In genomic region chr14:61346793-61347192, GRCh38 we compare ENCODE assay signal across 15 cellular contexts. TPM values are rescaled to one million over a fixed set of nuclear protein-coding genes. Genes with fewer than 3 reads are reported as not detected.
A peak's percentile ranks its signal among the peaks of the same experiment; 100 is the strongest.
DNase-seq lines count a peak whose midpoint lies in the region; ATAC-seq and TF ChIP-seq lines count a peak whose summit lies in the region.
"Had no signal": no experiment of that assay in that cellular context is flagged by ENCODE, and none has a peak within 500 bp of the region (broad histone marks: within the 10 kb centered on the region; RNA-seq: fewer than 3 reads in every experiment).

No MANE protein-coding gene starts in this region.

- peaks cover 67% of the 10 kb centered on the region for H4K20me1 ChIP-seq in BLaER1

- no peaks in the 10 kb centered on the region for H3K9me3 ChIP-seq in BLaER1
- no peaks in the 10 kb centered on the region for H3K9me3 ChIP-seq in CD4-positive, alpha-beta T cell (ENCODE audit: control insufficient read depth, low read length)

- peak overlapping the region; percentile 83 for H3K4me3 Mint-ChIP-seq in CD4-positive, alpha-beta T cell
- H3K4me3 Mint-ChIP-seq in mesothelial cell of epicardium, result no peak overlapping the region
- H3K4me3 Mint-ChIP-seq: activated B cell treated with CpG ODN at 0.5 μM for 24 hours had no signal

- no peak overlapping the region for H3K9ac ChIP-seq in BLaER1

- no peak overlapping the region for H3K4me3 ChIP-seq in BLaER1

- no peaks in the 10 kb centered on the region for H3K9me3 Mint-ChIP-seq in CD4-positive, alpha-beta T cell
- H3K9me3 Mint-ChIP-seq in activated naive CD4-positive, alpha-beta T cell treated with anti-CD3 and anti-CD28 coated beads, Interleukin-2, amount 50 U/mL, for 72 hours, result peaks cover 7 to 8% of the 10 kb centered on the region in 2 donors
- H3K9me3 Mint-ChIP-seq in mesothelial cell of epicardium, result no peaks in the 10 kb centered on the region
- H3K9me3 Mint-ChIP-seq: activated B cell treated with CpG ODN at 0.5 μM for 24 hours had no signal

- no peak overlapping the region for H3K27ac ChIP-seq in BLaER1
- peak overlapping the region; percentile 67 for H3K27ac ChIP-seq in CD4-positive, alpha-beta T cell (ENCODE audit: low read depth, low read length)
- H3K27ac ChIP-seq: C4-2B had no signal

- CTCF ChIA-PET in CD4-positive, alpha-beta T cell (lab: Charles Lee), result interaction anchor here (1.9 to 2.1 kb wide), 2 partner anchors 10 to 25 kb away, joined by 6 to 7 read pairs; partner anchors contain the start of gene PRKCH

- H3K27me3 ChIP-seq in BLaER1, result 0 out of 2 replicates have a peak, but pooled peaks cover 3% of the 10 kb centered on the region
- no peaks in the 10 kb centered on the region for H3K27me3 ChIP-seq in CD4-positive, alpha-beta T cell (ENCODE audit: control insufficient read depth, insufficient read depth, low read length)

- H3K4me2 ChIP-seq in BLaER1, result peak overlapping the region; percentile 82

- H3K27me3 Mint-ChIP-seq in CD4-positive, alpha-beta T cell, result no peaks in the 10 kb centered on the region
- H3K27me3 Mint-ChIP-seq in mesothelial cell of epicardium (ENCODE audit: low read depth), result no peaks in the 10 kb centered on the region
- H3K27me3 Mint-ChIP-seq: activated B cell treated with CpG ODN at 0.5 μM for 24 hours had no signal

- peaks cover 31% of the 10 kb centered on the region for H3K36me3 Mint-ChIP-seq in CD4-positive, alpha-beta T cell (ENCODE audit: low read depth)
- peaks cover 42 to 51% of the 10 kb centered on the region in 2 donors for H3K36me3 Mint-ChIP-seq in activated naive CD4-positive, alpha-beta T cell treated with anti-CD3 and anti-CD28 coated beads, Interleukin-2, amount 50 U/mL, for 72 hours
- no peaks in the 10 kb centered on the region for H3K36me3 Mint-ChIP-seq in mesothelial cell of epicardium

- intact Hi-C loops in CD4-positive, alpha-beta T cell (cut with DNase I, micrococcal nuclease), result loop anchor here in 1 of 2 experiments (2.0 kb wide), 1 partner anchor 16 kb away; no protein-coding TSS in a partner anchor

- peaks cover 95% of the 10 kb centered on the region for H3K4me1 ChIP-seq in BLaER1

- H3K27ac Mint-ChIP-seq in CD4-positive, alpha-beta T cell, result peak overlapping the region; percentile 99
- peak overlapping the region; percentile 98 for H3K27ac Mint-ChIP-seq in activated naive CD4-positive, alpha-beta T cell treated with anti-CD3 and anti-CD28 coated beads, Interleukin-2, amount 50 U/mL, for 72 hours
- H3K27ac Mint-ChIP-seq in mesothelial cell of epicardium, result peak overlapping the region; percentile 37
- H3K27ac Mint-ChIP-seq: activated B cell treated with CpG ODN at 0.5 μM for 24 hours, progenitor cell of endocrine pancreas had no signal

- DNase-seq in CD4-positive, alpha-beta T cell, result no peak
- DNase-seq in activated naive CD4-positive, alpha-beta T cell treated with anti-CD3 and anti-CD28 coated beads, Interleukin-2, amount 50 U/mL, for 72 hours (ENCODE audit: low spot score in 2 of 2), result no peak
- no peak for DNase-seq in mesothelial cell of epicardium (ENCODE audit: low spot score in 2 of 2, unreplicated experiment in 2 of 2)
- no peak for DNase-seq in T-helper 9 cell
- no peak for DNase-seq in DMS53 treated with DMSO at 0.1 percent for 48 hours (lab: John Stamatoyannopoulos, UW; ENCODE audit: unreplicated experiment)
- DNase-seq: activated B cell treated with CpG ODN at 0.5 μM for 24 hours; activated effector memory CD4-positive, alpha-beta T cell treated with Interleukin-2 at 50 U/mL for 16 hours; caudate nucleus; Kasumi-1; NCI-H146; NCI-H446 treated with DMSO at 0.1 percent for 48 hours had no signal

- no peaks in the 10 kb centered on the region for H3K36me3 ChIP-seq in BLaER1

- no peak for ATAC-seq in CD4-positive, alpha-beta T cell (ENCODE audit: poor library complexity)
- ATAC-seq in activated naive CD4-positive, alpha-beta T cell treated with anti-CD3 and anti-CD28 coated beads, Interleukin-2, amount 50 U/mL, for 72 hours, result no peak
- ATAC-seq in GM21360 (IDR thresholded peaks at IDR 0.05; ENCODE audit: unreplicated experiment), result no peak

- H3K4me1 Mint-ChIP-seq in CD4-positive, alpha-beta T cell (ENCODE audit: low read depth), result peaks cover 97% of the 10 kb centered on the region
- peaks cover 8% of the 10 kb centered on the region for H3K4me1 Mint-ChIP-seq in mesothelial cell of epicardium

- no peak for TF ChIP-seq CTCF in CD4-positive, alpha-beta T cell (IDR thresholded peaks at IDR 0.05)
- no peak for TF ChIP-seq CTCF in mesothelial cell of epicardium (IDR thresholded peaks at IDR 0.05; ENCODE audit: unreplicated experiment)

- POLR2A ChIA-PET in CD4-positive, alpha-beta T cell (lab: Charles Lee), result interaction anchor here (0.7 to 9.2 kb wide), 13 partner anchors 8 to 173 kb away, joined by 3 to 110 read pairs (median 7); partner anchors contain the start of gene PRKCH

RNA-seq across cellular contexts. Expression of gene PRKCH, which starts 25.4 kb away (rescaled TPM):
- total RNA-seq in CD4-positive, alpha-beta T cell, result 100 to 1,000 TPM; 378 to 385 TPM
- 100 to 1,000 TPM; 131 to 216 TPM for total RNA-seq in activated naive CD4-positive, alpha-beta T cell treated with anti-CD3 and anti-CD28 coated beads, Interleukin-2, amount 50 U/mL, for 72 hours
- 8.4 to 9.2 TPM (median 9.0 TPM) in 3 replicates for total RNA-seq in mesothelial cell of epicardium

Comparison
In these comparisons a context has a peak if more than half of its experiments do, and no peak if none do; other contexts are left out.
1. H3K27ac Mint-ChIP-seq: peak in every context shown above with its lines; median percentile 99 in CD4-positive, alpha-beta T cell; 98 in activated naive CD4-positive, alpha-beta T cell treated with anti-CD3 and anti-CD28 coated beads, Interleukin-2, amount 50 U/mL, for 72 hours; 37 in mesothelial cell of epicardium.
2. RNA of gene PRKCH, which starts 25.4 kb away (total RNA-seq): 378 to 385 TPM in CD4-positive, alpha-beta T cell and 131 to 216 TPM in activated naive CD4-positive, alpha-beta T cell treated with anti-CD3 and anti-CD28 coated beads, Interleukin-2, amount 50 U/mL, for 72 hours; 8.4 to 9.2 TPM in mesothelial cell of epicardium; every median in the first group is over 10 times any median in the second.